ENCODE assay signal across 17 cellular contexts in the genomic region with DNA sequence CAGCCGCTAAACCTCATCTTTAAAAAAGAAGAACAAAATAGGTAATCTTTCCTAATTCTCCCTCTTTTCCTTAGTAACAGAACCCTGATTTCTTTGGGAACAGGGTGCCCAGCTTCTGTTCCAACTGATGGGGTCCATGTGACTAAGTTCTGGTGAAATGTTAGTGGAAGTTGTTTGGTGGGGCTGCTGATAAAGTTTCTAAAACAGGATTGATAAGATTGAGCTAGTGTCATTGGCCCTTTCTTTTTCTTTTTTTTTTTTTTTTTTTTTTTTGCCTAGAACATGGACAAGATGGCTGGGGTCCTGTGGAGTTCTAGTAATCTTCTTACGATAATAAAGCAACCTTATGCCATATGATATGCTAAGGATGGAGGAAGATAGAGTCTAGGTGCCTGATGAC. TPM values are rescaled to one million over a fixed set of nuclear protein-coding genes. Genes with fewer than 3 reads are reported as not detected.
DNase-seq lines count a peak whose midpoint lies in the region; ATAC-seq and TF ChIP-seq lines count a peak whose summit lies in the region.
"Had no signal": no experiment of that assay in that cellular context is flagged by ENCODE, and none has a peak within 500 bp of the region (broad histone marks: within the 10 kb centered on the region; RNA-seq: fewer than 3 reads in every experiment).

No MANE protein-coding gene starts in this region.

- no peak overlapping the region for H3K4me3 Mint-ChIP-seq in MCF 10A (ENCODE audit: unreplicated experiment)
- H3K4me3 Mint-ChIP-seq: CD14-positive monocyte; CD4-positive, alpha-beta memory T cell; CD4-positive, CD25-positive, alpha-beta regulatory T cell; CD8-positive, alpha-beta memory T cell had no signal

- DNase-seq in MCF 10A (ENCODE audit: unreplicated experiment) (no peak), breast epithelium (ENCODE audit: low spot score in 2 of 2) (no peak), HEK293T (ENCODE audit: extremely low spot score) (no peak), Right ventricle myocardium inferior (ENCODE audit: missing footprints) (no peak)
- DNase-seq in stimulated activated CD4-positive, alpha-beta T cell treated with anti-CD3 and anti-CD28 coated beads, Interleukin-4, amount 100 ng/mL, for 1 hour = no peak
- DNase-seq: 8988T; ACHN; BE2C; C1 segment of cervical spinal cord; CD4-positive, alpha-beta memory T cell; CD4-positive, CD25-positive, alpha-beta regulatory T cell; CD8-positive, alpha-beta memory T cell; COR-L47; DMS79 treated with DMSO at 0.1 percent for 48 hours; GF-D8 had no signal

- POLR2A ChIA-PET in MCF 10A (lab: Yijun Ruan, JAX) (interaction anchor here (0.7 to 1.8 kb wide), 2 partner anchors 15 to 278 kb away, joined by 3 to 10 read pairs; a partner anchor contains a TSS), HEK293T (lab: Yijun Ruan, JAX) (interaction anchor here (1.1 to 3.0 kb wide), 2 partner anchors 16 to 41 kb away, joined by 3 to 27 read pairs; a partner anchor contains a TSS)

- no TSS peak for BruUV-seq in MCF 10A (replicated peaks; lab: Mats Ljungman, UMichigan)

- CTCF ChIA-PET in MCF 10A (lab: Yijun Ruan, JAX) (interaction anchor here (0.6 to 1.0 kb wide), 3 partner anchors 15 to 1191 kb away, joined by 3 read pairs; no protein-coding TSS in a partner anchor), HEK293T (lab: Yijun Ruan, JAX) (interaction anchor here (0.7 kb wide), 1 partner anchor 27 kb away, joined by 3 read pairs; no protein-coding TSS in a partner anchor)

- no peaks in the 10 kb centered on the region for H3K4me1 ChIP-seq in breast epithelium
- H3K4me1 ChIP-seq: BE2C had no signal

- TF ChIP-seq CTCF in MCF 10A (IDR thresholded peaks at IDR 0.05; ENCODE audit: unreplicated experiment) = no peak
- TF ChIP-seq CTCF in breast epithelium (IDR thresholded peaks at IDR 0.05) = no peak

- no peaks in the 10 kb centered on the region for H3K27me3 Mint-ChIP-seq in MCF 10A (ENCODE audit: insufficient read depth, unreplicated experiment)
- H3K27me3 Mint-ChIP-seq: CD4-positive, alpha-beta memory T cell; CD4-positive, CD25-positive, alpha-beta regulatory T cell; CD8-positive, alpha-beta memory T cell had no signal

- no peak overlapping the region for H3K4me3 ChIP-seq in breast epithelium
- H3K4me3 ChIP-seq: BLaER1 had no signal

- H3K27ac ChIP-seq in breast epithelium = no peak overlapping the region
- H3K27ac ChIP-seq: BLaER1 had no signal

- ATAC-seq in Right ventricle myocardium inferior = no peak

- no peak for TF ChIP-seq POLR2A in breast epithelium (IDR thresholded peaks at IDR 0.05)

- H3K27ac Mint-ChIP-seq in MCF 10A (ENCODE audit: low read depth, unreplicated experiment) = peak overlapping the region; percentile 0
- H3K27ac Mint-ChIP-seq: CD14-positive monocyte had no signal

- intact Hi-C loops in MCF 10A (cut with micrococcal nuclease) = no loop called here
- intact Hi-C loops in breast epithelium (cut with DNase I; ENCODE audit: low total_unique reads) = no loop called here
- intact Hi-C loops in Right ventricle myocardium inferior (cut with DNase I) = no loop called here

- no peaks in the 10 kb centered on the region for H3K36me3 ChIP-seq in breast epithelium
- H3K36me3 ChIP-seq: BE2C, BLaER1 had no signal

- no peaks in the 10 kb centered on the region for H3K9me3 ChIP-seq in breast epithelium
- H3K9me3 ChIP-seq: BE2C, BLaER1 had no signal

- no peaks in the 10 kb centered on the region for H3K9me3 Mint-ChIP-seq in MCF 10A (ENCODE audit: unreplicated experiment)
- H3K9me3 Mint-ChIP-seq: CD14-positive monocyte; CD4-positive, alpha-beta memory T cell; CD4-positive, CD25-positive, alpha-beta regulatory T cell; CD8-positive, alpha-beta memory T cell had no signal

- H3K36me3 Mint-ChIP-seq in MCF 10A (ENCODE audit: insufficient read depth, unreplicated experiment) = no peaks in the 10 kb centered on the region

- H3K27me3 ChIP-seq in breast epithelium = no peaks in the 10 kb centered on the region
- H3K27me3 ChIP-seq: BE2C, BLaER1 had no signal

- H3K4me1 Mint-ChIP-seq in MCF 10A (ENCODE audit: insufficient read depth, unreplicated experiment) = no peaks in the 10 kb centered on the region

TF ChIP-seq in HEK293T, 16 proteins besides CTCF, POLR2A, EP300 and RAD21:
- TF ChIP-seq ZNF384 (IDR thresholded peaks at IDR 0.05) = 0 out of 2 replicates have a peak, but pooled peaks have one; percentile 27
- no peak for TF ChIP-seq FOXA1 (IDR thresholded peaks at IDR 0.05)
TF ChIP-seq in HEK293T: peak in this region for 1.

RNA-seq across cellular contexts. Expression of a gene that starts 16.2 kb away (rescaled TPM):
- total RNA-seq in MCF 10A (2022) (282 and 369 TPM in 2 replicates), breast epithelium (100 to 1,000 TPM; 329 to 646 (median 567) TPM), Right ventricle myocardium inferior (510 TPM)

RNA-seq across cellular contexts. Expression of a gene that starts 36.7 kb away (rescaled TPM):
- 27.8 and 35.7 TPM in 2 replicates for total RNA-seq in MCF 10A (2022)
- total RNA-seq in breast epithelium = 10 to 100 TPM; 37.6 to 73.0 (median 58.3) TPM
- total RNA-seq in Right ventricle myocardium inferior = 26.3 TPM

RNA-seq across cellular contexts. Expression of a gene that starts 41.5 kb away (rescaled TPM):
- 9.8 and 10.4 TPM in 2 replicates for total RNA-seq in MCF 10A (2022)
- 100 to 1,000 TPM; 133 to 215 (median 150) TPM for total RNA-seq in breast epithelium
- 135 TPM for total RNA-seq in Right ventricle myocardium inferior

RNA-seq across cellular contexts. Expression of a gene that starts 52.8 kb away (rescaled TPM):
- total RNA-seq in MCF 10A (2022) = not detected in 2 replicates
- 1 to 10 TPM in 2 of 3 donors, under 1 TPM in 1; 0.29 to 1.6 (median 1.4) TPM for total RNA-seq in breast epithelium
- 0.87 TPM for total RNA-seq in Right ventricle myocardium inferior

Comparison
In these comparisons a context has a peak if more than half of its experiments do, and no peak if none do; other contexts are left out.
1. RNA of a gene that starts 41.5 kb away (total RNA-seq): 133 to 215 TPM in breast epithelium and 135 TPM in Right ventricle myocardium inferior (single experiment); 9.8 to 10.4 TPM in MCF 10A; every median in the first group is over 10 times any median in the second.